ENCODE assay signal across 9 cellular contexts in genomic region chr20:36856691-36857635, GRCh38. TPM values are rescaled to one million over a fixed set of nuclear protein-coding genes. Genes with fewer than 3 reads are reported as not detected.
DNase-seq lines count a peak whose midpoint lies in the region; ATAC-seq lines count a peak whose summit lies in the region.
"Had no signal": no experiment of that assay in that cellular context is flagged by ENCODE, and none has a peak within 500 bp of the region (broad histone marks: within the 10 kb centered on the region; RNA-seq: fewer than 3 reads in every experiment).

No MANE protein-coding gene starts in this region.

- H3K36me3 Mint-ChIP-seq in activated naive CD8-positive, alpha-beta T cell, result no peaks in the 10 kb centered on the region

- H3K4me3 Mint-ChIP-seq in activated naive CD8-positive, alpha-beta T cell, result peak overlapping the region; percentile 0

- H3K4me3 ChIP-seq in urinary bladder (ENCODE audit: low read depth, low read length), result no peak overlapping the region

- peak overlapping the region; percentile 4 for H3K27ac ChIP-seq in urinary bladder (ENCODE audit: low read depth)
- H3K27ac ChIP-seq: KMS-11 had no signal

- DNase-seq in stimulated activated CD4-positive, alpha-beta T cell treated with anti-CD3 and anti-CD28 coated beads, Interleukin-15, amount 100 ng/mL, for 24 hours, result peak; percentile 36
- no peak for DNase-seq in stimulated activated CD4-positive, alpha-beta T cell treated with anti-CD3 and anti-CD28 coated beads, Interleukin-4, amount 100 ng/mL, for 1 hour
- no peak for DNase-seq in left lobe of liver (ENCODE audit: low spot score)

- H3K9me3 Mint-ChIP-seq in activated naive CD8-positive, alpha-beta T cell (ENCODE audit: low read depth), result no peaks in the 10 kb centered on the region

- no peaks in the 10 kb centered on the region for H3K4me1 ChIP-seq in urinary bladder (ENCODE audit: insufficient read depth)

- no peaks in the 10 kb centered on the region for H3K36me3 ChIP-seq in urinary bladder (ENCODE audit: insufficient read depth)

- peak overlapping the region; percentile 55 for H3K27ac Mint-ChIP-seq in activated naive CD8-positive, alpha-beta T cell

- ATAC-seq in left lobe of liver (peak; percentile 38), HG02840 (IDR thresholded peaks at IDR 0.05; ENCODE audit: low FRiP score, unreplicated experiment) (no peak), HG03097 (IDR thresholded peaks at IDR 0.05; ENCODE audit: low FRiP score, unreplicated experiment) (no peak), GM21723 (IDR thresholded peaks at IDR 0.05; ENCODE audit: unreplicated experiment) (no peak)

- 49% methylated on average over 17 of the region's 17 CpGs for WGBS in urinary bladder

- peaks cover 24% of the 10 kb centered on the region for H3K4me1 Mint-ChIP-seq in activated naive CD8-positive, alpha-beta T cell (ENCODE audit: low read depth)

- H3K27me3 Mint-ChIP-seq in activated naive CD8-positive, alpha-beta T cell, result no peaks in the 10 kb centered on the region

RNA-seq across cellular contexts. Expression of gene TLDC2, which starts 19.0 kb away (rescaled TPM):
- not detected for total RNA-seq in left lobe of liver
- 1.6 TPM for total RNA-seq in urinary bladder
- polyA plus RNA-seq in urinary bladder, result 0.33 TPM
